ENCODE assay signal across 8 cellular contexts in genomic region chr6:43059168-43060033, GRCh38. TPM values are rescaled to one million over a fixed set of nuclear protein-coding genes. Genes with fewer than 3 reads are reported as not detected.
DNase-seq lines count a peak whose midpoint lies in the region; ATAC-seq, FAIRE-seq and TF ChIP-seq lines count a peak whose summit lies in the region.

TSS of gene KLC4 (plus strand) at chr6:43059631. CDS start at chr6:43061336, 1,705 bp downstream.
TSS of gene MRPL2 (minus strand) at chr6:43059434. CDS start at chr6:43059381, 53 bp downstream.

- in situ Hi-C loops in HepG2 (cut with HindIII; ENCODE audit: extremely low pct_ligation_motif_present, low pct_unique_long_range_greater_than_20kb) = no loop called here

- ATAC-seq in GM19372 (IDR thresholded peaks at IDR 0.05; ENCODE audit: low read depth, unreplicated experiment) = peak; percentile 91
- ATAC-seq in HG03558 (IDR thresholded peaks at IDR 0.05; ENCODE audit: extremely low read depth, unreplicated experiment) = peak; percentile 46
- ATAC-seq in HepG2 = peak; percentile 82

- POLR2A ChIA-PET in HepG2 (lab: Yijun Ruan, JAX) = interaction anchor here (0.6 to 3.3 kb wide), 54 partner anchors 10 to 317 kb away, joined by 3 to 103 read pairs (median 6); partner anchors contain the start of genes CNPY3, CUL9, DNPH1 and GNMT

- H2AFZ ChIP-seq in HepG2 (ENCODE audit: low read length) = peak within 1 kb of the TSS; percentile 92

- H3K4me3 ChIP-seq in HepG2 (replicated peaks in 1 of 3; ENCODE audit: insufficient read depth in 1 of 3, low read depth in 2 of 3, low read length in 3 of 3) = peak within 1 kb of the TSS; percentile 74 to 99 (median 93)

- peaks cover 35% of the 10 kb centered on the region for H3K79me2 ChIP-seq in HepG2 (ENCODE audit: insufficient read depth, low read length)

- H3K36me3 ChIP-seq in HepG2 (replicated peaks in 1 of 2; ENCODE audit: control insufficient read depth in 1 of 2, insufficient read depth in 2 of 2, low read length in 2 of 2) = peaks cover 2 to 36% of the 10 kb centered on the region in 2 experiments; a peak in 4 of 5 replicates

- intact Hi-C loops in HepG2 (cut with micrococcal nuclease; ENCODE audit: unreplicated experiment) = loop anchor here (1.0 to 2.0 kb wide), 3 partner anchors 17 to 158 kb away; partner anchors contain the start of genes KLHDC3 and PTK7

- peak within 1 kb of the TSS; percentile 91 for H3K4me2 ChIP-seq in HepG2 (ENCODE audit: low read depth, low read length)

- H3K4me1 ChIP-seq in HepG2 (ENCODE audit: insufficient read depth, low read length) = peaks cover 37% of the 10 kb centered on the region

- peak within 1 kb of the TSS; percentile 88 for H3K9ac ChIP-seq in HepG2 (ENCODE audit: insufficient read depth, low read depth, low read length)

- no TSS peak for BruUV-seq in HepG2 (replicated peaks; lab: Mats Ljungman, UMichigan)

- H3K9me3 ChIP-seq in HepG2 (ENCODE audit: low read length) = no peaks in the 10 kb centered on the region

- peak; percentile 100 for FAIRE-seq in HepG2 (lab: Jason Lieb, UNC)

- peak within 1 kb of the TSS; percentile 91 for H3K27ac ChIP-seq in HepG2 (ENCODE audit: extremely low read length, insufficient read depth, low read length)

- CTCF ChIA-PET in HepG2 (lab: Yijun Ruan, JAX; ENCODE audit: low intra/inter-chr PET ratio, low total read pairs) = no interaction called here

- peak in 1 of 2 experiments; percentile 93; a peak in 2 of 4 replicates for TF ChIP-seq POLR2A in HepG2 (IDR thresholded peaks at IDR 0.05; ENCODE audit: insufficient read depth in 1 of 2, low read depth in 2 of 2, low read length in 2 of 2)

- TF ChIP-seq EP300 in HepG2 (IDR thresholded peaks at IDR 0.05; ENCODE audit: low read depth in 2 of 2, low read length in 2 of 2) (peak in 1 of 2 experiments; percentile 18; a peak in 1 of 4 replicates), HepG2 (CRISPR knock-in tag; IDR thresholded peaks at IDR 0.05; ENCODE audit: borderline replicate concordance) (no peak)

- TF ChIP-seq CTCF in HepG2 (CRISPR knock-in tag; IDR thresholded peaks at IDR 0.05) = peak; percentile 11; the same call in 1 of the 2 replicates

- no peaks in the 10 kb centered on the region for H4K20me1 ChIP-seq in HepG2 (ENCODE audit: insufficient read depth, low read length)

- under 1% methylated on average over 41 of the region's 64 CpGs for WGBS in HepG2 (ENCODE audit: low lambda C conversion rate)

- H3K27me3 ChIP-seq in HepG2 (ENCODE audit: control insufficient read depth in 1 of 2, insufficient read depth in 2 of 2, low read length in 2 of 2) = no peaks in the 10 kb centered on the region; a peak in 1 of 5 replicates

- peak; percentile 83 to 100 (median 98) for DNase-seq in C1 segment of cervical spinal cord (lab: John Stamatoyannopoulos, UW)
- peak; percentile 97 for DNase-seq in NCI-H748 treated with DMSO at 0.1 percent for 48 hours (lab: John Stamatoyannopoulos, UW)
- DNase-seq in activated CD4-positive, alpha-beta T cell treated with anti-CD3 and anti-CD28 coated beads, Interleukin-2, amount 50 U/mL, for 4 hours = peak; percentile 97 to 98
- peak; percentile 97 to 99 for DNase-seq in dermis microvascular lymphatic vessel endothelial cell (ENCODE audit: low read depth in 2 of 2)
- peak; percentile 99 for DNase-seq in HepG2 (ENCODE audit: low spot score)
- peak; percentile 96 for DNase-seq in stimulated activated CD4-positive, alpha-beta T cell treated with anti-CD3 and anti-CD28 coated beads, Interleukin-4, amount 100 ng/mL, for 1 hour

- 0 out of 2 replicates have a peak, but pooled peaks have one; percentile 13 for TF ChIP-seq RAD21 in HepG2 (CRISPR knock-in tag; IDR thresholded peaks at IDR 0.05)

TF ChIP-seq in HepG2, 621 proteins besides CTCF, POLR2A, EP300 and RAD21 (continues in another document):
- TF ChIP-seq JUN (CRISPR knock-in tag; IDR thresholded peaks at IDR 0.05) (peak; percentile 57), GLMP (CRISPR knock-in tag; IDR thresholded peaks at IDR 0.05; ENCODE audit: borderline replicate concordance) (no peak), ZBTB4 (CRISPR knock-in tag; IDR thresholded peaks at IDR 0.05; ENCODE audit: borderline replicate concordance) (no peak)

RNA-seq across cellular contexts. Expression of gene KLC4, which starts in this region (rescaled TPM):
- total RNA-seq in dermis microvascular lymphatic vessel endothelial cell = 14.2 and 17.6 TPM in 2 replicates
- total RNA-seq in HepG2 (2016; rRNA removed; fragmentation: Illumina TruSeq; extraction: Trizol) = 45.4 and 45.8 TPM in 2 replicates
- total RNA-seq in HepG2 (2016; cell fraction: cytosol; rRNA removed; fragmentation: Illumina TruSeq; extraction: Trizol; ENCODE audit: low read depth) = 8.5 and 8.8 TPM in 2 replicates
- 47.2 and 51.0 TPM in 2 replicates for total RNA-seq in HepG2 (2016; cell fraction: insoluble cytoplasmic fraction; rRNA removed; fragmentation: Illumina TruSeq; extraction: Trizol)
- 13.3 and 15.2 TPM in 2 replicates for total RNA-seq in HepG2 (2016; cell fraction: membrane; rRNA removed; fragmentation: Illumina TruSeq; extraction: Trizol)
- 35.8 and 40.4 TPM in 2 replicates for total RNA-seq in HepG2 (2016; cell fraction: nucleus; rRNA removed; fragmentation: Illumina TruSeq; extraction: Trizol)
- 70.4 and 89.4 TPM in 2 replicates for polyA plus RNA-seq in HepG2 (2011; rRNA removed)
- 29.9 and 38.2 TPM in 2 replicates for polyA plus RNA-seq in HepG2 (2011; cell fraction: cytosol; rRNA removed)
- 249 and 270 TPM in 2 replicates for polyA plus RNA-seq in HepG2 (2011; cell fraction: nucleus; rRNA removed)
- 56.0 and 58.1 TPM in 2 replicates for polyA plus RNA-seq in HepG2 (2012)
- polyA plus RNA-seq in HepG2 (2016; cell fraction: cytosol; fragmentation: Illumina TruSeq; extraction: Trizol; ENCODE audit: low read depth) = 4.5 and 5.4 TPM in 2 replicates
- polyA plus RNA-seq in HepG2 (2016; cell fraction: insoluble cytoplasmic fraction; fragmentation: Illumina TruSeq; extraction: Trizol; ENCODE audit: low read depth) = 32.7 and 33.8 TPM in 2 replicates
- polyA plus RNA-seq in HepG2 (2016; cell fraction: membrane; fragmentation: Illumina TruSeq; extraction: Trizol; ENCODE audit: low read depth) = 6.9 and 7.6 TPM in 2 replicates
- 72.9 and 91.6 TPM in 2 replicates for polyA plus RNA-seq in HepG2 (2016; cell fraction: nucleus; fragmentation: Illumina TruSeq; extraction: Trizol; ENCODE audit: insufficient read depth, low read depth)
- polyA minus RNA-seq in HepG2 (2011; rRNA and poly(A)+ RNA removed; ENCODE audit: low replicate concordance) = 12.0 and 88.9 TPM in 2 replicates
- polyA minus RNA-seq in HepG2 (2011; cell fraction: cytosol; rRNA and poly(A)+ RNA removed) = 22.5 and 32.4 TPM in 2 replicates
- polyA minus RNA-seq in HepG2 (2011; cell fraction: nucleus; rRNA and poly(A)+ RNA removed) = 64.2 and 74.3 TPM in 2 replicates

RNA-seq across cellular contexts. Expression of gene MRPL2, which starts in this region (rescaled TPM):
- 11.8 and 13.1 TPM in 2 replicates for total RNA-seq in dermis microvascular lymphatic vessel endothelial cell
- total RNA-seq in HepG2 (2016; rRNA removed; fragmentation: Illumina TruSeq; extraction: Trizol) = 56.1 and 56.8 TPM in 2 replicates
- total RNA-seq in HepG2 (2016; cell fraction: cytosol; rRNA removed; fragmentation: Illumina TruSeq; extraction: Trizol; ENCODE audit: low read depth) = 24.7 and 25.2 TPM in 2 replicates
- total RNA-seq in HepG2 (2016; cell fraction: insoluble cytoplasmic fraction; rRNA removed; fragmentation: Illumina TruSeq; extraction: Trizol) = 45.8 and 58.5 TPM in 2 replicates
- total RNA-seq in HepG2 (2016; cell fraction: membrane; rRNA removed; fragmentation: Illumina TruSeq; extraction: Trizol) = 19.8 and 24.7 TPM in 2 replicates
- total RNA-seq in HepG2 (2016; cell fraction: nucleus; rRNA removed; fragmentation: Illumina TruSeq; extraction: Trizol) = 29.3 and 31.1 TPM in 2 replicates
- 65.6 and 69.9 TPM in 2 replicates for polyA plus RNA-seq in HepG2 (2011; rRNA removed)
- polyA plus RNA-seq in HepG2 (2011; cell fraction: cytosol; rRNA removed) = 54.5 and 71.8 TPM in 2 replicates
- polyA plus RNA-seq in HepG2 (2011; cell fraction: nucleus; rRNA removed) = 75.8 and 91.0 TPM in 2 replicates
- 95.2 and 116 TPM in 2 replicates for polyA plus RNA-seq in HepG2 (2012)
- 24.0 and 25.5 TPM in 2 replicates for polyA plus RNA-seq in HepG2 (2016; cell fraction: cytosol; fragmentation: Illumina TruSeq; extraction: Trizol; ENCODE audit: low read depth)
- 88.5 and 104 TPM in 2 replicates for polyA plus RNA-seq in HepG2 (2016; cell fraction: insoluble cytoplasmic fraction; fragmentation: Illumina TruSeq; extraction: Trizol; ENCODE audit: low read depth)
- polyA plus RNA-seq in HepG2 (2016; cell fraction: membrane; fragmentation: Illumina TruSeq; extraction: Trizol; ENCODE audit: low read depth) = 24.2 and 27.0 TPM in 2 replicates
- 91.3 and 95.0 TPM in 2 replicates for polyA plus RNA-seq in HepG2 (2016; cell fraction: nucleus; fragmentation: Illumina TruSeq; extraction: Trizol; ENCODE audit: insufficient read depth, low read depth)
- 45.8 and 60.7 TPM in 2 replicates for polyA minus RNA-seq in HepG2 (2011; rRNA and poly(A)+ RNA removed; ENCODE audit: low replicate concordance)
- 30.5 and 54.2 TPM in 2 replicates for polyA minus RNA-seq in HepG2 (2011; cell fraction: cytosol; rRNA and poly(A)+ RNA removed)
- 18.3 and 19.6 TPM in 2 replicates for polyA minus RNA-seq in HepG2 (2011; cell fraction: nucleus; rRNA and poly(A)+ RNA removed)

Comparison
In these comparisons a context has a peak if more than half of its experiments do, and no peak if none do; other contexts are left out.
1. Peak in every context shown above with its lines: DNase-seq, ATAC-seq, H3K4me3 ChIP-seq and H3K27ac ChIP-seq.